ENCODE assay signal across 8 cellular contexts in genomic region chr3:170908235-170909116, GRCh38. TPM values are rescaled to one million over a fixed set of nuclear protein-coding genes. Genes with fewer than 3 reads are reported as not detected.
A peak's percentile ranks its signal among the peaks of the same experiment; 100 is the strongest.
DNase-seq lines count a peak whose midpoint lies in the region; ATAC-seq and TF ChIP-seq lines count a peak whose summit lies in the region.

EIF5A2 (minus strand) TSS chr3:170908637; CDS start chr3:170907806, 831 bp downstream.

- ATAC-seq in GM21360 (IDR thresholded peaks at IDR 0.05; ENCODE audit: unreplicated experiment), result peak; percentile 81

- peaks cover 15% of the 10 kb centered on the region for H3K4me1 ChIP-seq in mononuclear cell (ENCODE audit: insufficient read depth, low read length)

- peak within 1 kb of the TSS; percentile 58 for H3K4me3 ChIP-seq in epithelial cell of esophagus (ENCODE audit: low read length)
- H3K4me3 ChIP-seq in mononuclear cell (ENCODE audit: low read length), result peak within 1 kb of the TSS; percentile 55

- H3K27me3 ChIP-seq in mononuclear cell (ENCODE audit: insufficient read depth, low read length), result peaks cover 7% of the 10 kb centered on the region

- no peak for TF ChIP-seq CTCF in epithelial cell of esophagus (IDR thresholded peaks at IDR 0.05; ENCODE audit: insufficient read depth, low read depth, low read length, missing control alignments)

- H3K9me3 ChIP-seq in mononuclear cell (ENCODE audit: low read depth, low read length), result peaks cover 8% of the 10 kb centered on the region

- DNase-seq in CMK (ENCODE audit: low read depth) (peak; percentile 88), HS-5 (ENCODE audit: low read depth) (peak; percentile 83), NOMO-1 treated with DMSO at 0.1 percent for 48 hours (lab: John Stamatoyannopoulos, UW; ENCODE audit: unreplicated experiment) (peak; percentile 69), epithelial cell of esophagus (ENCODE audit: low read depth) (peak; percentile 96)
- DNase-seq in activated CD8-positive, alpha-beta memory T cell treated with anti-CD3 and anti-CD28 coated beads, Interleukin-2, amount 50 U/mL, for 24 hours (ENCODE audit: extremely low read depth), result peak; percentile 90
- DNase-seq in stimulated activated CD8-positive, alpha-beta memory T cell treated with anti-CD3 and anti-CD28 coated beads, Interleukin-2, amount 100 ng/mL, for 1 hour (ENCODE audit: low read depth in 2 of 2), result peak; percentile 87 to 91

RNA-seq across cellular contexts. Expression of gene EIF5A2, which starts in this region (rescaled TPM):
- total RNA-seq in mononuclear cell, result 3.4 TPM

Comparison
In these comparisons a context has a peak if more than half of its experiments do, and no peak if none do; other contexts are left out.
1. Peak in every context shown above with its lines: DNase-seq, ATAC-seq and H3K4me3 ChIP-seq.